Comparison of ENCODE assay signal across 8 cellular contexts in the genomic region with DNA sequence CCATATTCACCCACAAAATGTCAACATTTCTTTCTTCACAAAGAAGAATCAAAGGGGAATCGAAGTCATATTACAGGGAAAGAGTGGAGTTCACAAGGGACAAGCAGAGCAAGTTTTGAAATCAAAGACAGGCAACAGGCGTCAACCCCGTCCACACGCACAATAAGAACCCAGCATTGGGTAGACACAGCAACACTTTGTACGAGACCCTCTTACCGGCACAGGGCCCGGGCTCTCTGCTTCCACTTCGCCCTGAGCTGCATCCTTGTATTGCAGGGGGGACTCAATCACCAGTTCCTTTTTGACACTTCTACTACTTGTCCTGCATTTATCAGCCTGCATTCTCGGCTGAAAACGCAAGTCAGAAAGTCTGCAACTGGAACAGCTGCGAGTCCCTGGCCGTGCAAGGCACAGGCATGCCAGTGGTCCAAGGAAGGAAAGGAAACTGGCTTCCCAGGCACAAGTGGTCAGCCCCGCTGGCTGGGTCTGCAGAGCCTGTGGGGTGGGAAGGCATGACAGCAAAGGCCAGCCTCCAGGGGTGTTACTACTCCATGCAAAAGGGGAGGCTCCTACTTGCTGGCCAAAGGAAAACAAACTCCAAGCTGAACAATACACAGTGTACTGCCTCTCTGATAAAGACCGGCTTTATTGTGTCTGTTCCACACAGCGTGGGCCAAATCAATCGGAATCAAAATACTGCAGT. TPM values are rescaled to one million over a fixed set of nuclear protein-coding genes. Genes with fewer than 3 reads are reported as not detected.
DNase-seq lines count a peak whose midpoint lies in the region; ATAC-seq and TF ChIP-seq lines count a peak whose summit lies in the region.

A gene with protein sequence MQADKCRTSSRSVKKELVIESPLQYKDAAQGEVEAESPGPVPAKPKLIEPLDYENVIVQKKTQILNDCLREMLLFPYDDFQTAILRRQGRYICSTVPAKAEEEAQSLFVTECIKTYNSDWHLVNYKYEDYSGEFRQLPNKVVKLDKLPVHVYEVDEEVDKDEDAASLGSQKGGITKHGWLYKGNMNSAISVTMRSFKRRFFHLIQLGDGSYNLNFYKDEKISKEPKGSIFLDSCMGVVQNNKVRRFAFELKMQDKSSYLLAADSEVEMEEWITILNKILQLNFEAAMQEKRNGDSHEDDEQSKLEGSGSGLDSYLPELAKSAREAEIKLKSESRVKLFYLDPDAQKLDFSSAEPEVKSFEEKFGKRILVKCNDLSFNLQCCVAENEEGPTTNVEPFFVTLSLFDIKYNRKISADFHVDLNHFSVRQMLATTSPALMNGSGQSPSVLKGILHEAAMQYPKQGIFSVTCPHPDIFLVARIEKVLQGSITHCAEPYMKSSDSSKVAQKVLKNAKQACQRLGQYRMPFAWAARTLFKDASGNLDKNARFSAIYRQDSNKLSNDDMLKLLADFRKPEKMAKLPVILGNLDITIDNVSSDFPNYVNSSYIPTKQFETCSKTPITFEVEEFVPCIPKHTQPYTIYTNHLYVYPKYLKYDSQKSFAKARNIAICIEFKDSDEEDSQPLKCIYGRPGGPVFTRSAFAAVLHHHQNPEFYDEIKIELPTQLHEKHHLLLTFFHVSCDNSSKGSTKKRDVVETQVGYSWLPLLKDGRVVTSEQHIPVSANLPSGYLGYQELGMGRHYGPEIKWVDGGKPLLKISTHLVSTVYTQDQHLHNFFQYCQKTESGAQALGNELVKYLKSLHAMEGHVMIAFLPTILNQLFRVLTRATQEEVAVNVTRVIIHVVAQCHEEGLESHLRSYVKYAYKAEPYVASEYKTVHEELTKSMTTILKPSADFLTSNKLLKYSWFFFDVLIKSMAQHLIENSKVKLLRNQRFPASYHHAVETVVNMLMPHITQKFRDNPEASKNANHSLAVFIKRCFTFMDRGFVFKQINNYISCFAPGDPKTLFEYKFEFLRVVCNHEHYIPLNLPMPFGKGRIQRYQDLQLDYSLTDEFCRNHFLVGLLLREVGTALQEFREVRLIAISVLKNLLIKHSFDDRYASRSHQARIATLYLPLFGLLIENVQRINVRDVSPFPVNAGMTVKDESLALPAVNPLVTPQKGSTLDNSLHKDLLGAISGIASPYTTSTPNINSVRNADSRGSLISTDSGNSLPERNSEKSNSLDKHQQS (N-terminal part only) (minus strand): TSS at position 497 of the 703 bp plus-strand sequence. CDS start 155 bp downstream, at position 342.

- ATAC-seq in HG02970 (IDR thresholded peaks at IDR 0.05; ENCODE audit: low FRiP score, unreplicated experiment) = no peak
- no peak for ATAC-seq in GM19455 (IDR thresholded peaks at IDR 0.05; ENCODE audit: unreplicated experiment)

- no peak for TF ChIP-seq POLR2A in lower leg skin (IDR thresholded peaks at IDR 0.05)

- H3K4me3 ChIP-seq in AG10803 (ENCODE audit: low read length) (peak within 1 kb of the TSS; percentile 60), lower leg skin (ENCODE audit: low read depth, poor library complexity, severe bottlenecking) (peak within 1 kb of the TSS; percentile 42)

- DNase-seq in AG10803 (ENCODE audit: low read depth) = peak; percentile 66
- DNase-seq in NCI-H460 (ENCODE audit: extremely low read depth, low read depth) = no peak
- peak; percentile 92 for DNase-seq in dermis blood vessel endothelial cell
- DNase-seq in lower leg skin (ENCODE audit: low spot score in 2 of 2) = peak in 1 of 2 donors; percentile 91
- DNase-seq in NCI-H187 treated with DMSO at 0.1 percent for 48 hours (lab: John Stamatoyannopoulos, UW) = no peak

- intact Hi-C loops in lower leg skin (cut with DNase I; ENCODE audit: low total_unique reads) = no loop called here

- WGBS in lower leg skin, 2 donors = 36 to 39% methylated on average over 16 of the region's 16 CpGs

- TF ChIP-seq CTCF in AG10803 (conservative IDR thresholded peaks at IDR 0.05; ENCODE audit: low read length) (no peak), lower leg skin (IDR thresholded peaks at IDR 0.05) (no peak), subcutaneous adipose tissue (IDR thresholded peaks at IDR 0.05; ENCODE audit: low read depth) (no peak)

RNA-seq across cellular contexts. Expression of the gene that starts here (rescaled TPM):
- total RNA-seq in NCI-H460 (2014; rRNA removed; shearing (Covaris generic)) = 11.5 and 12.6 TPM in 2 replicates
- 9.2 and 14.3 TPM in 2 replicates for polyA plus RNA-seq in NCI-H460 (2014; cell fraction: nucleus; rRNA removed)
- total RNA-seq in dermis blood vessel endothelial cell (556 and 666 TPM in 2 replicates), lower leg skin (100 to 1,000 TPM; 189 to 292 (median 271) TPM), subcutaneous adipose tissue (100 to 1,000 TPM in 3 of 4 donors, 10 to 100 TPM in 1; 78.7 to 306 (median 142) TPM)

Comparison
In these comparisons a context has a peak if more than half of its experiments do, and no peak if none do; other contexts are left out.
1. DNase-seq: peak in AG10803 (single experiment) and dermis blood vessel endothelial cell (single experiment); none in NCI-H460 (single experiment) and NCI-H187 treated with DMSO at 0.1 percent for 48 hours (single experiment).